In the genomic region with DNA sequence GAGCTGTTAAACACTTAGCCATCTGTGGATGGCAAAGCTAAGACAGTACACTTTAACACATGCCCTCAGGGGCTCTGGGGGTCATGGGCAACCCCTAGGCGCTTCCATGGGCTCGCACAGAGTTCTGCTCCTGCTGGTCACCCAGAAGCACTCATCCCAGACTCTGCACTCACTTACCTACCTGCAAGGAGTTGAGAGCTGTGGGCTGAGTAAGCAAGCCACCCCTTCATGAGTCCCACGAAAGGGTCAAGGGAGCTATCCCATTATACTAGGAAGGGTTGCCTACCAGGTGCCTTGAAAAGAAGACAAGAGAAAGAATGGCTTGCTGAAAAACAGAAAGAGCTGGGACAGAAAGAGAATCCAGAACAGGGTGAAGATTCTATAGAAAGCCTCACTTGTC, we compare ENCODE assay signal across 32 cellular contexts.
"Had no signal": no experiment of that assay in that cellular context is flagged by ENCODE, and none has a peak within 500 bp of the region (broad histone marks: within the 10 kb centered on the region; RNA-seq: fewer than 3 reads in every experiment).

No MANE protein-coding gene starts in this region.

- H3K4me3 ChIP-seq: esophagus muscularis mucosa, gastrocnemius medialis had no signal

- H3K36me3 ChIP-seq: brain microvascular endothelial cell, esophagus muscularis mucosa, gastrocnemius medialis, WERI-Rb-1 had no signal

- H3K9me3 ChIP-seq: esophagus muscularis mucosa, gastrocnemius medialis had no signal

- H3K36me3 Mint-ChIP-seq: T-cell had no signal

- H3K9me3 Mint-ChIP-seq: activated B cell treated with CpG ODN at 0.5 μM for 24 hours; activated CD8-positive, alpha-beta T cell treated with anti-CD3 and anti-CD28 coated beads for 36 hours; activated T-cell treated with anti-CD3 and anti-CD28 coated beads, Interleukin-2, amount 50 U/mL, for 4 hours; activated T-helper 17 cell treated with anti-CD3 and anti-CD28 coated beads, Interleukin-2, amount 50 U/mL, for 72 hours; effector memory CD8-positive, alpha-beta T cell; T-cell; T-helper 1 cell treated with Interleukin-12 subunit alpha and Interleukin-12 subunit beta and Interleukin-4 antibody, amounts not matched to agents 30 μg/mL and 1 μg/mL, for 36 hours had no signal

- DNase-seq: activated B cell treated with CpG ODN at 0.5 μM for 24 hours; activated CD4-positive, alpha-beta T cell treated with anti-CD3 and anti-CD28 coated beads for 48 hours; activated CD4-positive, alpha-beta T cell treated with anti-CD3 and anti-CD28 coated beads, Interleukin-2, amount 50 U/mL, for 1 hour; activated CD4-positive, alpha-beta T cell treated with anti-CD3 and anti-CD28 coated beads, Interleukin-2, amount 50 U/mL, for 48 hours; activated CD8-positive, alpha-beta memory T cell treated with anti-CD3 and anti-CD28 coated beads for 24 hours; activated CD8-positive, alpha-beta T cell treated with anti-CD3 and anti-CD28 coated beads for 36 hours; activated effector memory CD4-positive, alpha-beta T cell treated with Interleukin-2 at 50 U/mL for 16 hours; activated gamma-delta T cell treated with Interleukin-2 at 50 U/mL for 16 hours; activated naive CD4-positive, alpha-beta T cell treated with anti-CD3 and anti-CD28 coated beads, Interleukin-2, amount 50 U/mL, for 16 hours; activated naive CD4-positive, alpha-beta T cell treated with Interleukin-2 at 50 U/mL for 16 hours; activated T-cell treated with anti-CD3 and anti-CD28 coated beads, Interleukin-2, amount 50 U/mL, for 4 hours; amniotic stem cell; anterior cingulate cortex; brain microvascular endothelial cell; caudate nucleus; cortex of kidney; dermis blood vessel endothelial cell; effector CD4-positive, alpha-beta T cell; effector memory CD8-positive, alpha-beta T cell; erythroblast; foreskin keratinocyte; gastrocnemius medialis; T-cell; T1000; WERI-Rb-1 had no signal

- FAIRE-seq: astrocyte, colon had no signal

- H3K27ac Mint-ChIP-seq: activated B cell treated with CpG ODN at 0.5 μM for 24 hours; activated CD8-positive, alpha-beta T cell treated with anti-CD3 and anti-CD28 coated beads for 36 hours; activated naive CD8-positive, alpha-beta T cell; activated T-helper 17 cell treated with anti-CD3 and anti-CD28 coated beads, Interleukin-2, amount 50 U/mL, for 72 hours; effector memory CD8-positive, alpha-beta T cell; T-cell; T-helper 1 cell treated with Interleukin-12 subunit alpha and Interleukin-12 subunit beta and Interleukin-4 antibody, amounts not matched to agents 30 μg/mL and 1 μg/mL, for 36 hours had no signal

- H3K4me1 Mint-ChIP-seq: activated T-helper 17 cell treated with anti-CD3 and anti-CD28 coated beads, Interleukin-2, amount 50 U/mL, for 72 hours; T-cell had no signal

- H3K27ac ChIP-seq: brain microvascular endothelial cell, esophagus muscularis mucosa, foreskin keratinocyte, gastrocnemius medialis, WERI-Rb-1 had no signal

- ATAC-seq: activated CD4-positive, CD25-positive, alpha-beta regulatory T cell treated with anti-CD3 and anti-CD28 coated beads, Interleukin-2, amount 50 U/mL, for 24 hours; activated CD8-positive, alpha-beta T cell treated with anti-CD3 and anti-CD28 coated beads for 36 hours; activated T-cell treated with anti-CD3 and anti-CD28 coated beads, Interleukin-2, amount 50 U/mL, for 4 hours; activated T-helper 17 cell treated with anti-CD3 and anti-CD28 coated beads, Interleukin-2, amount 50 U/mL, for 72 hours; effector memory CD8-positive, alpha-beta T cell; foreskin keratinocyte; gastrocnemius medialis; T-cell had no signal

- H3K4me3 Mint-ChIP-seq: activated B cell treated with CpG ODN at 0.5 μM for 24 hours; activated CD8-positive, alpha-beta T cell treated with anti-CD3 and anti-CD28 coated beads for 36 hours; activated naive CD8-positive, alpha-beta T cell; activated T-cell treated with anti-CD3 and anti-CD28 coated beads, Interleukin-2, amount 50 U/mL, for 4 hours; activated T-helper 17 cell treated with anti-CD3 and anti-CD28 coated beads, Interleukin-2, amount 50 U/mL, for 72 hours; effector memory CD8-positive, alpha-beta T cell; T-cell; T-helper 1 cell treated with Interleukin-12 subunit alpha and Interleukin-12 subunit beta and Interleukin-4 antibody, amounts not matched to agents 30 μg/mL and 1 μg/mL, for 36 hours had no signal

- H3K4me1 ChIP-seq: esophagus muscularis mucosa had no signal

- H3K27me3 ChIP-seq: brain microvascular endothelial cell, esophagus muscularis mucosa, foreskin keratinocyte, gastrocnemius medialis had no signal
